Comparison of ENCODE assay signal across 8 cellular contexts in genomic region chr1:47709302-47710074, GRCh38.
DNase-seq lines count a peak whose midpoint lies in the region; ATAC-seq, FAIRE-seq and TF ChIP-seq lines count a peak whose summit lies in the region.

No MANE protein-coding gene starts in this region.

- DNase-seq in EH (ENCODE audit: low read depth) (peak; percentile 24), NCI-H1105 treated with DMSO at 0.1 percent for 48 hours (lab: John Stamatoyannopoulos, UW) (peak; percentile 92), GM12878 (ENCODE audit: low read depth, low spot score) (no peak), iPS-NIHi11 (ENCODE audit: low spot score) (peak; percentile 83), superior temporal gyrus (ENCODE audit: extremely low spot score) (no peak)
- peak; percentile 20 for DNase-seq in stimulated activated naive CD8-positive, alpha-beta T cell treated with anti-CD3 and anti-CD28 coated beads, Interleukin-15, Interleukin-2, amounts not matched to agents 100 U/mL and 50 U/mL, for 24 hours

- H3K27me3 ChIP-seq in GM12878 (replicated peaks in 1 of 2; ENCODE audit: control insufficient read depth in 2 of 2, insufficient read depth in 2 of 2, low read length in 1 of 2): peaks cover 16% of the 10 kb centered on the region in 2 experiments

- H3K4me2 ChIP-seq in GM12878 (ENCODE audit: control insufficient read depth, insufficient read depth): no peak overlapping the region; the same call in 1 of the 2 replicates

- ATAC-seq in GM12878 (peak; percentile 72), HG03139 (IDR thresholded peaks at IDR 0.05; ENCODE audit: unreplicated experiment) (no peak), HG03039 (IDR thresholded peaks at IDR 0.05; ENCODE audit: unreplicated experiment) (no peak)
- no peak for ATAC-seq in stimulated activated naive CD8-positive, alpha-beta T cell treated with anti-CD3 and anti-CD28 coated beads, Interleukin-15, Interleukin-2, amounts not matched to agents 100 U/mL and 50 U/mL, for 24 hours

- H3K9ac ChIP-seq in GM12878 (ENCODE audit: control insufficient read depth, insufficient read depth, low read length): no peak overlapping the region

- RAD21 ChIA-PET in GM12878 (lab: Charles Lee; ENCODE audit: unreplicated experiment): interaction anchor here (0.9 to 2.0 kb wide), 4 partner anchors 272 to 531 kb away, joined by 3 to 16 read pairs (median 4); no protein-coding TSS in a partner anchor

- H4K20me1 ChIP-seq in GM12878 (ENCODE audit: control insufficient read depth, insufficient read depth): no peaks in the 10 kb centered on the region; the same call in 1 of the 2 replicates

- 7% methylated on average over 64 of the region's 81 CpGs for WGBS in GM12878 (ENCODE audit: insufficient coverage, insufficient replicate concordance, low lambda C conversion rate, missing lambda C conversion rate)

- in situ Hi-C loops in GM12878 (cut with MboI): loop anchor here (5.0 kb wide), 2 partner anchors 277 to 322 kb away; no protein-coding TSS in a partner anchor

- H3K4me3 ChIP-seq in GM12878: no peak overlapping the region

- no peak for TF ChIP-seq EP300 in GM12878 (IDR thresholded peaks at IDR 0.05; ENCODE audit: borderline replicate concordance in 1 of 2, control insufficient read depth in 1 of 2, low read depth in 2 of 2, low read length in 2 of 2)

- CTCF ChIA-PET in GM12878 (lab: Yijun Ruan, JAX): interaction anchor here (0.7 to 3.0 kb wide), 12 partner anchors 9 to 530 kb away, joined by 3 to 20 read pairs (median 7); partner anchors contain the start of gene FOXD2

- FAIRE-seq in GM12878 (lab: Jason Lieb, UNC): no peak

- no peak for TF ChIP-seq POLR2A in GM12878 (IDR thresholded peaks at IDR 0.05; ENCODE audit: low read depth, low read length)

- H3K36me3 ChIP-seq in GM12878 (ENCODE audit: control insufficient read depth in 2 of 2, insufficient read depth in 2 of 2, low read length in 1 of 2): no peaks in the 10 kb centered on the region

- no peaks in the 10 kb centered on the region for H3K79me2 ChIP-seq in GM12878 (ENCODE audit: control insufficient read depth, insufficient read depth, low read length)

- H3K27ac ChIP-seq in GM12878 (ENCODE audit: control insufficient read depth, insufficient read depth): no peak overlapping the region

- BruUV-seq in GM12878 (replicated peaks; lab: Mats Ljungman, UMichigan): no TSS peak

- no peak for TF ChIP-seq RAD21 in GM12878 (IDR thresholded peaks at IDR 0.05; ENCODE audit: insufficient read depth, low read depth, low read length)

- no peaks in the 10 kb centered on the region for H3K9me3 ChIP-seq in GM12878 (replicated peaks; ENCODE audit: control insufficient read depth, insufficient read depth, low read length)

- intact Hi-C loops in GM12878 (cut with micrococcal nuclease; ENCODE audit: unreplicated experiment): loop anchor here (1.0 to 10.0 kb wide), 5 partner anchors 185 to 530 kb away; partner anchors contain the start of gene PDZK1IP1

- no peak overlapping the region for H2AFZ ChIP-seq in GM12878 (ENCODE audit: control insufficient read depth, low read depth, low read length)

- no peak for TF ChIP-seq CTCF in GM12878 (IDR thresholded peaks at IDR 0.05 in 2 of 3, conservative IDR thresholded peaks at IDR 0.05 in 1 of 3; ENCODE audit: control insufficient read depth in 2 of 3, extremely low read depth in 1 of 3, insufficient read depth in 1 of 3, low read depth in 3 of 3, low read length in 3 of 3)

- SMC1A ChIA-PET in GM12878 (lab: Charles Lee; ENCODE audit: uncharacterized antibody, unreplicated experiment): interaction anchor here (0.9 to 1.4 kb wide), 3 partner anchors 275 to 321 kb away, joined by 3 to 5 read pairs (median 4); no protein-coding TSS in a partner anchor

- POLR2A ChIA-PET in GM12878 (lab: Charles Lee): interaction anchor here (0.5 kb wide), 1 partner anchor 272 kb away, joined by 4 read pairs; the partner anchor contains the start of gene FOXD2

- no peaks in the 10 kb centered on the region for H3K4me1 ChIP-seq in GM12878 (ENCODE audit: control insufficient read depth, insufficient read depth, low read length)

TF ChIP-seq in GM12878, 131 proteins besides CTCF, POLR2A, EP300 and RAD21:
- TF ChIP-seq EZH2 (IDR thresholded peaks at IDR 0.05; ENCODE audit: borderline replicate concordance, control insufficient read depth, low read depth, low read length) (0 out of 2 replicates have a peak, but pooled peaks have one; percentile 19), MYB (IDR thresholded peaks at IDR 0.05; ENCODE audit: borderline replicate concordance, low read depth, low read length) (no peak), NR2F1 (conservative IDR thresholded peaks at IDR 0.05) (no peak), HDGF (IDR thresholded peaks at IDR 0.05) (no peak), POLR2AphosphoS5 (IDR thresholded peaks at IDR 0.05; ENCODE audit: low read length) (no peak), ATF7 (IDR thresholded peaks at IDR 0.05; ENCODE audit: low read depth) (no peak), FOXK2 (IDR thresholded peaks at IDR 0.05) (no peak), YY1 (IDR thresholded peaks at IDR 0.05; ENCODE audit: low read depth, low read length) (no peak)
- TF ChIP-seq, protein P1, sequence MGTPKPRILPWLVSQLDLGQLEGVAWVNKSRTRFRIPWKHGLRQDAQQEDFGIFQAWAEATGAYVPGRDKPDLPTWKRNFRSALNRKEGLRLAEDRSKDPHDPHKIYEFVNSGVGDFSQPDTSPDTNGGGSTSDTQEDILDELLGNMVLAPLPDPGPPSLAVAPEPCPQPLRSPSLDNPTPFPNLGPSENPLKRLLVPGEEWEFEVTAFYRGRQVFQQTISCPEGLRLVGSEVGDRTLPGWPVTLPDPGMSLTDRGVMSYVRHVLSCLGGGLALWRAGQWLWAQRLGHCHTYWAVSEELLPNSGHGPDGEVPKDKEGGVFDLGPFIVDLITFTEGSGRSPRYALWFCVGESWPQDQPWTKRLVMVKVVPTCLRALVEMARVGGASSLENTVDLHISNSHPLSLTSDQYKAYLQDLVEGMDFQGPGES (IDR thresholded peaks at IDR 0.05): no peak
TF ChIP-seq in GM12878: peak in this region for 1.

Comparison
In these comparisons a context has a peak if more than half of its experiments do, and no peak if none do; other contexts are left out.
1. DNase-seq: peak in EH (single experiment), NCI-H1105 treated with DMSO at 0.1 percent for 48 hours (single experiment), iPS-NIHi11 (single experiment) and stimulated activated naive CD8-positive, alpha-beta T cell treated with anti-CD3 and anti-CD28 coated beads, Interleukin-15, Interleukin-2, amounts not matched to agents 100 U/mL and 50 U/mL, for 24 hours (single experiment); none in GM12878 (single experiment) and superior temporal gyrus (single experiment).